ENCODE assay signal across 9 cellular contexts in the genomic region with DNA sequence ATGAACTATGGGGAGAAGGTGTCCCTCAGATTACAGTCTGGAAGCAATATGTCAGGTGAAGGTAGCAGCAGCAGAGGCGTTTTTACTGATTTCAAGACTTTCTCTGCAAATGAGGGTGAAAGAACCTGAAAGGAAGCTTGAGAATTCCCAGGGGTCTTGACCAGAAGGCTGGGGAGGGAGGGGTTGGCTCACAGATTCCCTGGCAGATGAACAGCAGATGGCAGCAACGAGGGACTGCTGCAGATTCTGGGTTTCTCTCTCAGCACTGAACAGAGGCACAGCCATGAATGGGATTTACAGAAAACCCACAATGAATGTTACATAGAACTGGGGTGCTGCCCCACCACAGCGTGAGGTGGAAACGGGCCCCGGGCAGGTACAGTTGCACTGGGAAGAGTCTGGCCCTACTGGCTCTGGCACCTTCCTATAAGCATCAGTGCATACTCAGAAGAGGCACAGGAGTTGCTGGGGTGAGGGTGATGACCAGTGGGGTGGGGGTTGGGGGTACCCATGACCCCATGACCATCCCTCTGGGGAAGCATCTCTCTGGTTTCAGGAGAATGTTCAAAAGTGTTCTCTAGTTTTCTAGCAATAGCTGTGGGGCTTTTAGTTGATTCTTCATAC.
DNase-seq lines count a peak whose midpoint lies in the region; ATAC-seq, FAIRE-seq and TF ChIP-seq lines count a peak whose summit lies in the region.
"Had no signal": no experiment of that assay in that cellular context is flagged by ENCODE, and none has a peak within 500 bp of the region (broad histone marks: within the 10 kb centered on the region; RNA-seq: fewer than 3 reads in every experiment).

No MANE protein-coding gene starts in this region.

- H3K36me3 ChIP-seq in mammary epithelial cell (ENCODE audit: insufficient read depth, low read length), result no peaks in the 10 kb centered on the region

- no peak overlapping the region for H3K4me2 ChIP-seq in mammary epithelial cell (ENCODE audit: insufficient read depth, low read depth, low read length)

- no peaks in the 10 kb centered on the region for H3K4me1 Mint-ChIP-seq in MCF 10A (ENCODE audit: insufficient read depth, unreplicated experiment)

- no peaks in the 10 kb centered on the region for H3K9me3 ChIP-seq in mammary epithelial cell (replicated peaks; ENCODE audit: insufficient read depth, low read length)

- intact Hi-C loops in MCF 10A (cut with micrococcal nuclease) (loop anchor here (1.0 kb wide), 1 partner anchor 164 kb away; no protein-coding TSS in a partner anchor), mammary epithelial cell (cut with micrococcal nuclease) (loop anchor here (1.0 to 5.0 kb wide), 2 partner anchors 69 to 162 kb away; no protein-coding TSS in a partner anchor)

- H3K36me3 Mint-ChIP-seq in MCF 10A (ENCODE audit: insufficient read depth, unreplicated experiment), result no peaks in the 10 kb centered on the region

- POLR2A ChIA-PET in MCF 10A (lab: Yijun Ruan, JAX), result interaction anchor here (0.6 kb wide), 1 partner anchor 191 kb away, joined by 3 read pairs; no protein-coding TSS in a partner anchor

- H3K27me3 Mint-ChIP-seq in MCF 10A (ENCODE audit: insufficient read depth, unreplicated experiment), result peaks cover 49% of the 10 kb centered on the region

- TF ChIP-seq CTCF in MCF 10A (IDR thresholded peaks at IDR 0.05; ENCODE audit: unreplicated experiment) (peak; percentile 46), mammary epithelial cell (conservative IDR thresholded peaks at IDR 0.05 in 1 of 2, IDR thresholded peaks at IDR 0.05 in 1 of 2; ENCODE audit: extremely low read depth in 1 of 2, insufficient read depth in 1 of 2, low read depth in 1 of 2, low read length in 2 of 2) (peak in 1 of 2 donors; percentile 42), choroid plexus epithelial cell (conservative IDR thresholded peaks at IDR 0.05; ENCODE audit: low read depth, low read length) (peak; percentile 7)

- H3K27ac Mint-ChIP-seq in MCF 10A (ENCODE audit: low read depth, unreplicated experiment), result no peak overlapping the region

- FAIRE-seq in urothelium cell line (lab: Jason Lieb, UNC), result no peak

- no peaks in the 10 kb centered on the region for H3K4me1 ChIP-seq in mammary epithelial cell (ENCODE audit: insufficient read depth, low read length)

- CTCF ChIA-PET in MCF 10A (lab: Yijun Ruan, JAX), result interaction anchor here (0.5 to 2.4 kb wide), 22 partner anchors 12 to 967 kb away, joined by 3 to 18 read pairs (median 3); no protein-coding TSS in a partner anchor
- CTCF ChIA-PET in mammary epithelial cell (lab: Charles Lee; ENCODE audit: low non-redundant PET), result no interaction called here

- DNase-seq in MCF 10A (ENCODE audit: unreplicated experiment) (peak; percentile 22), mammary epithelial cell (no peak), choroid plexus epithelial cell (ENCODE audit: low read depth) (peak; percentile 1), urothelium cell line (ENCODE audit: low spot score) (peak; percentile 31), T-helper 2 cell (no peak)
- DNase-seq in activated naive CD4-positive, alpha-beta T cell treated with Interleukin-2 at 50 U/mL for 16 hours, result no peak
- DNase-seq: NCI-H2081 had no signal

- H3K9ac ChIP-seq in mammary epithelial cell (ENCODE audit: insufficient read depth, low read length), result no peak overlapping the region

- ATAC-seq in HG03460 (IDR thresholded peaks at IDR 0.05; ENCODE audit: unreplicated experiment) (peak; percentile 68), HG02642 (IDR thresholded peaks at IDR 0.05; ENCODE audit: poor library complexity, unreplicated experiment) (no peak)

- 68% methylated on average over 5 of the region's 5 CpGs for WGBS in mammary epithelial cell (ENCODE audit: low coverage, missing lambda C conversion rate)

- peaks cover 3% of the 10 kb centered on the region for H3K27me3 ChIP-seq in mammary epithelial cell (ENCODE audit: insufficient read depth, low read length)

- no peaks in the 10 kb centered on the region for H3K79me2 ChIP-seq in mammary epithelial cell (ENCODE audit: insufficient read depth, low read length)

- H4K20me1 ChIP-seq in mammary epithelial cell (ENCODE audit: insufficient read depth, low read length), result no peaks in the 10 kb centered on the region

- no peaks in the 10 kb centered on the region for H3K9me3 Mint-ChIP-seq in MCF 10A (ENCODE audit: unreplicated experiment)

- dilution Hi-C loops in mammary epithelial cell (cut with HindIII; ENCODE audit: low sequenced_read_pairs), result no loop called here

- in situ Hi-C loops in mammary epithelial cell (cut with MboI; ENCODE audit: low sequenced_read_pairs in 2 of 2), result no loop called here

- BruUV-seq in MCF 10A (replicated peaks; lab: Mats Ljungman, UMichigan) (no TSS peak), mammary epithelial cell (replicated peaks; lab: Mats Ljungman, UMichigan) (no TSS peak)

- no peak overlapping the region for H3K4me3 Mint-ChIP-seq in MCF 10A (ENCODE audit: unreplicated experiment)

- no peak overlapping the region for H3K27ac ChIP-seq in mammary epithelial cell (ENCODE audit: insufficient read depth, low read depth, low read length)

- H2AFZ ChIP-seq in mammary epithelial cell (ENCODE audit: low read depth, low read length), result no peak overlapping the region

- no peak overlapping the region for H3K4me3 ChIP-seq in mammary epithelial cell (replicated peaks in 1 of 3; ENCODE audit: insufficient read depth in 1 of 3, low read depth in 2 of 3, low read length in 3 of 3)
- no peak overlapping the region for H3K4me3 ChIP-seq in choroid plexus epithelial cell (ENCODE audit: low read depth, low read length)

Comparison
In these comparisons a context has a peak if more than half of its experiments do, and no peak if none do; other contexts are left out.
1. DNase-seq: peak in MCF 10A (single experiment), choroid plexus epithelial cell (single experiment) and urothelium cell line (single experiment); none in mammary epithelial cell (single experiment), T-helper 2 cell (0 of 5) and activated naive CD4-positive, alpha-beta T cell treated with Interleukin-2 at 50 U/mL for 16 hours (single experiment).